In genomic region chr13:77415253-77416127, GRCh38 we compare ENCODE assay signal across 11 cellular contexts.
DNase-seq lines count a peak whose midpoint lies in the region; ATAC-seq lines count a peak whose summit lies in the region.
"Had no signal": no experiment of that assay in that cellular context is flagged by ENCODE, and none has a peak within 500 bp of the region (broad histone marks: within the 10 kb centered on the region; RNA-seq: fewer than 3 reads in every experiment).

No MANE protein-coding gene starts in this region.

- no CpG with 5 or more reads among the region's 1 CpG for WGBS in mesendoderm (ENCODE audit: extremely low coverage, insufficient coverage, low lambda C conversion rate)

- no peak overlapping the region for H3K4ac ChIP-seq in mesendoderm (ENCODE audit: low read depth, low read length)

- no peak overlapping the region for H3K9ac ChIP-seq in mesendoderm (ENCODE audit: low read length)

- H2BK15ac ChIP-seq in mesendoderm (replicated peaks; ENCODE audit: low read depth) = no peak overlapping the region

- no peak overlapping the region for H2BK120ac ChIP-seq in mesendoderm (ENCODE audit: low read depth, low read length)

- no peak overlapping the region for H3K18ac ChIP-seq in mesendoderm (ENCODE audit: low read length)

- H2AK5ac ChIP-seq in mesendoderm (ENCODE audit: low read length) = no peak overlapping the region

- no peak overlapping the region for H3K27ac ChIP-seq in mesendoderm (ENCODE audit: low read depth, low read length)
- H3K27ac ChIP-seq: PC-9 had no signal

- H3K36me3 ChIP-seq in mesendoderm (ENCODE audit: control insufficient read depth, insufficient read depth, low read length) = no peaks in the 10 kb centered on the region

- H3K4me2 ChIP-seq in mesendoderm (ENCODE audit: low read length) = no peak overlapping the region
- H3K4me2 ChIP-seq: PC-9 had no signal

- no peak overlapping the region for H3K4me3 ChIP-seq in mesendoderm (ENCODE audit: low read length)
- H3K4me3 ChIP-seq: PC-9 had no signal

- H3K4me1 ChIP-seq in mesendoderm (ENCODE audit: control insufficient read depth, low read depth, low read length) = no peaks in the 10 kb centered on the region

- peak overlapping the region; percentile 6 for H4K5ac ChIP-seq in mesendoderm (ENCODE audit: low read length)

- H3K23ac ChIP-seq in mesendoderm (ENCODE audit: low read length) = no peak overlapping the region

- DNase-seq in mesendoderm (no peak), NCI-H187 (lab: John Stamatoyannopoulos, UW) (no peak), foreskin melanocyte (no peak), mesenteric fat pad (ENCODE audit: low spot score) (no peak), NCI-H146 (lab: John Stamatoyannopoulos, UW) (no peak)
- DNase-seq: GF-D8; naive thymus-derived CD8-positive, alpha-beta T cell; PC-9 had no signal

- H4K8ac ChIP-seq in mesendoderm (ENCODE audit: low read depth, low read length) = no peak overlapping the region

- no peaks in the 10 kb centered on the region for H3K79me1 ChIP-seq in mesendoderm (ENCODE audit: low read length)

- peak; percentile 88 for ATAC-seq in GM18909 (IDR thresholded peaks at IDR 0.05; ENCODE audit: poor library complexity, unreplicated experiment)
- peak; percentile 89 for ATAC-seq in GM21723 (IDR thresholded peaks at IDR 0.05; ENCODE audit: unreplicated experiment)
- ATAC-seq in HG03520 (IDR thresholded peaks at IDR 0.05; ENCODE audit: unreplicated experiment) = peak; percentile 87
- ATAC-seq: naive thymus-derived CD8-positive, alpha-beta T cell had no signal

- no peaks in the 10 kb centered on the region for H3K79me2 ChIP-seq in mesendoderm (ENCODE audit: control insufficient read depth, insufficient read depth, low read length)

- H3K27me3 ChIP-seq in mesendoderm (ENCODE audit: insufficient read depth, low read length, poor library complexity) = no peaks in the 10 kb centered on the region

- H3K56ac ChIP-seq in mesendoderm (ENCODE audit: low read length) = no peak overlapping the region

- no peak overlapping the region for H2BK5ac ChIP-seq in mesendoderm (ENCODE audit: low read length)
